Comparison of ENCODE assay signal across 19 cellular contexts in the genomic region with DNA sequence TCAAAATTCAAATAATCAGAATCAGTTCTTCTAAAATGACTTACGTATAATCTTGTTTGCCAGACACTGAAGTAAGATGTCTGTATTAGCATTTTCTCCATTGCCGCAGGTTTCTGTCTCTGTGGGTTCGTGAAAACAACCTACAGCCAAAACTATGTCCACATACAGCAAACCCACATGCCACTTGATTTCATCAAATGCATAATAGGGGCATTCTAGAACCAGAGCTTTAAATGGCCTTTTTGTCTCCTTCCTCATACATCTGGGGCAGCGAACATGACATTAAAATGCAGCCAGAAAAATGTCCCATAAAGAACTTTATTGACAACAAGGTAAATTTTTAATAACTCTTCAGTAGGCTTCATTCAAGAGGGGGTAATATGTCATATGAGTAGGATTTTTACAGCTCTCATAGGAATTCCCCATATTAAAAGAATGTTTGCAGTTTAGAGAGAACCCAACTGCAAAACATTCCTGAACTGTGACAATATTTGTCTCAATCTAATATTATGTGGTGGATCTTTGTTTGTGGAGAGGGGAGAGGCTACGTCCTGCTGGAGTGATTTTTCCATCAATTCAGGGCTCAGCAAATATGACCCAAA.
DNase-seq lines count a peak whose midpoint lies in the region; ATAC-seq, FAIRE-seq and TF ChIP-seq lines count a peak whose summit lies in the region.
"Had no signal": no experiment of that assay in that cellular context is flagged by ENCODE, and none has a peak within 500 bp of the region (broad histone marks: within the 10 kb centered on the region; RNA-seq: fewer than 3 reads in every experiment).

No MANE protein-coding gene starts in this region.

- no peak overlapping the region for H2BK5ac ChIP-seq in H1 (ENCODE audit: low read depth, low read length)

- H3K23ac ChIP-seq in H1 (ENCODE audit: insufficient read length), result no peak overlapping the region

- no peak overlapping the region for H3K4ac ChIP-seq in H1 (replicated peaks; ENCODE audit: insufficient read length, low read depth, low read length)

- TF ChIP-seq CTCF in left ventricle myocardium inferior (IDR thresholded peaks at IDR 0.05; ENCODE audit: borderline replicate concordance) (no peak), H1 (IDR thresholded peaks at IDR 0.05; ENCODE audit: control extremely low read depth in 1 of 3, insufficient read depth in 1 of 3, low read depth in 1 of 3, low read length in 3 of 3) (no peak), neural crest cell (conservative IDR thresholded peaks at IDR 0.05) (no peak)

- no peak for TF ChIP-seq EP300 in H1 (IDR thresholded peaks at IDR 0.05; ENCODE audit: borderline replicate concordance in 1 of 2, low read depth in 2 of 2, low read length in 2 of 2)

- H4K8ac ChIP-seq in H1 (ENCODE audit: extremely low read depth, insufficient read depth, low read length), result no peak overlapping the region

- H3K4me1 Mint-ChIP-seq in neural crest cell, result peaks cover 52% of the 10 kb centered on the region
- H3K4me1 Mint-ChIP-seq in T-helper 2 cell treated with Interferon-gamma antibody and Interleukin-4, amounts not matched to agents 5 μg/mL and 100 μg/mL, for 36 hours (ENCODE audit: low read depth), result no peaks in the 10 kb centered on the region

- no peak for TF ChIP-seq RAD21 in H1 (IDR thresholded peaks at IDR 0.05 in 1 of 2, conservative IDR thresholded peaks at IDR 0.05 in 1 of 2; ENCODE audit: low read depth in 2 of 2, low read length in 2 of 2)

- no peak overlapping the region for H3K9ac ChIP-seq in H1 (replicated peaks in 1 of 4; ENCODE audit: extremely low read depth in 1 of 4, low read depth in 3 of 4, low read length in 3 of 4)
- H3K9ac ChIP-seq: KMS-11 had no signal

- ATAC-seq in right cardiac atrium, result no peak
- ATAC-seq: activated CD8-positive, alpha-beta T cell treated with anti-CD3 and anti-CD28 coated beads for 36 hours; stimulated activated naive CD8-positive, alpha-beta T cell treated with anti-CD3 and anti-CD28 coated beads, Interleukin-15, Interleukin-2, amounts not matched to agents 100 U/mL and 50 U/mL, for 24 hours had no signal

- DNase-seq in left ventricle myocardium inferior (no peak), right cardiac atrium (no peak), H1 (ENCODE audit: low read depth in 1 of 2, low spot score in 2 of 2) (no peak), neural crest cell (ENCODE audit: low read depth, low spot score) (no peak), NCI-H774 (lab: John Stamatoyannopoulos, UW) (no peak), SW 1271 (lab: John Stamatoyannopoulos, UW) (no peak), RKO (ENCODE audit: low spot score) (no peak)
- no peak for DNase-seq in T-helper 2 cell treated with Interferon-gamma antibody and Interleukin-4, amounts not matched to agents 5 μg/mL and 100 μg/mL, for 36 hours (ENCODE audit: low spot score)
- DNase-seq: activated CD8-positive, alpha-beta T cell treated with anti-CD3 and anti-CD28 coated beads for 36 hours; activated gamma-delta T cell; NCI-H1694 treated with DMSO at 0.1 percent for 48 hours; NCI-H524 treated with DMSO at 0.1 percent for 48 hours; stimulated activated naive CD8-positive, alpha-beta T cell treated with anti-CD3 and anti-CD28 coated beads, Interleukin-15, Interleukin-2, amounts not matched to agents 100 U/mL and 50 U/mL, for 24 hours had no signal

- H2BK120ac ChIP-seq in H1 (replicated peaks; ENCODE audit: low read depth, low read length), result no peak overlapping the region

- POLR2A ChIA-PET in H1 (lab: Charles Lee; ENCODE audit: partially characterized antibody), result no interaction called here

- H3K27ac ChIP-seq in left ventricle myocardium inferior (replicated peaks) (peak overlapping the region; percentile 37), right cardiac atrium (ENCODE audit: low read length) (no peak overlapping the region), H1 (ENCODE audit: low read depth, low read length) (no peak overlapping the region)
- H3K27ac ChIP-seq: KMS-11 had no signal

- WGBS in right cardiac atrium, result 87% methylated on average over 5 of the region's 5 CpGs
- WGBS in H1 (ENCODE audit: extremely low coverage in 1 of 2, insufficient coverage in 1 of 2, insufficient read length in 1 of 2, insufficient replicate concordance in 2 of 2, low coverage in 1 of 2, low lambda C conversion rate in 2 of 2, missing lambda C conversion rate in 1 of 2), 2 experiments, result 92% methylated on average over 5 of the region's 5 CpGs; no CpG with 5 or more reads in 1 of the 2 experiments

- no peak overlapping the region for H4K5ac ChIP-seq in H1 (ENCODE audit: insufficient read length, low read depth, low read length)

- intact Hi-C loops in left ventricle myocardium inferior (cut with micrococcal nuclease), result no loop called here
- intact Hi-C loops in right cardiac atrium (cut with DNase I), result no loop called here

- H3K4me3 ChIP-seq in left ventricle myocardium inferior, result no peak overlapping the region
- no peak overlapping the region for H3K4me3 ChIP-seq in right cardiac atrium (ENCODE audit: low read length)
- no peak overlapping the region for H3K4me3 ChIP-seq in H1 (ENCODE audit: extremely low read depth in 1 of 4, insufficient read depth in 2 of 4, low read depth in 3 of 4, low read length in 4 of 4)
- H3K4me3 ChIP-seq: skin epidermis had no signal

- H3K56ac ChIP-seq in H1 (replicated peaks; ENCODE audit: insufficient read length, low read depth, low read length), result no peak overlapping the region

- H3K79me1 ChIP-seq in H1 (ENCODE audit: low read depth, low read length), result no peaks in the 10 kb centered on the region

- FAIRE-seq in H1 (lab: Jason Lieb, UNC), result no peak
- FAIRE-seq: A204.1, D721Med, GM18507, keratinocyte had no signal

- H3K4me1 ChIP-seq in left ventricle myocardium inferior (peaks cover 42% of the 10 kb centered on the region), right cardiac atrium (ENCODE audit: control insufficient read depth, insufficient read depth, low read length) (peaks cover 9% of the 10 kb centered on the region), H1 (replicated peaks in 1 of 4; ENCODE audit: control insufficient read depth in 3 of 4, insufficient read depth in 4 of 4, low read length in 3 of 4) (no peaks in the 10 kb centered on the region; a peak in 1 of 7 replicates)

- peak overlapping the region; percentile 65 for H3K4me3 Mint-ChIP-seq in neural crest cell
- H3K4me3 Mint-ChIP-seq in T-helper 2 cell treated with Interferon-gamma antibody and Interleukin-4, amounts not matched to agents 5 μg/mL and 100 μg/mL, for 36 hours, result no peak overlapping the region
- H3K4me3 Mint-ChIP-seq: activated CD8-positive, alpha-beta T cell treated with anti-CD3 and anti-CD28 coated beads for 36 hours had no signal

- no peak overlapping the region for H2BK15ac ChIP-seq in H1 (ENCODE audit: low read length)

- no peak overlapping the region for H3K14ac ChIP-seq in H1 (ENCODE audit: insufficient read length)

- H3K9me3 ChIP-seq in left ventricle myocardium inferior (replicated peaks), result no peaks in the 10 kb centered on the region
- no peaks in the 10 kb centered on the region for H3K9me3 ChIP-seq in right cardiac atrium (ENCODE audit: control insufficient read depth, low read length)
- peaks cover 0 to 6% of the 10 kb centered on the region in 2 experiments; a peak in 1 of 4 replicates for H3K9me3 ChIP-seq in H1 (ENCODE audit: insufficient read depth in 2 of 2, low read depth in 1 of 2, low read length in 1 of 2)

- no peak overlapping the region for H2BK12ac ChIP-seq in H1 (ENCODE audit: low read depth, low read length)

- H3K9me3 Mint-ChIP-seq in neural crest cell, result peaks cover 3% of the 10 kb centered on the region
- H3K9me3 Mint-ChIP-seq in T-helper 2 cell treated with Interferon-gamma antibody and Interleukin-4, amounts not matched to agents 5 μg/mL and 100 μg/mL, for 36 hours, result no peaks in the 10 kb centered on the region
- H3K9me3 Mint-ChIP-seq: activated CD8-positive, alpha-beta T cell treated with anti-CD3 and anti-CD28 coated beads for 36 hours had no signal

- H2AFZ ChIP-seq in H1 (ENCODE audit: low read length), result 0 out of 2 replicates have a peak overlapping the region, but pooled peaks have one; percentile 17

- H3K27me3 ChIP-seq in left ventricle myocardium inferior (ENCODE audit: low read depth) (no peaks in the 10 kb centered on the region), right cardiac atrium (ENCODE audit: control insufficient read depth, insufficient read depth) (no peaks in the 10 kb centered on the region), H1 (replicated peaks in 1 of 4; ENCODE audit: control insufficient read depth in 3 of 4, extremely low read depth in 1 of 4, insufficient read depth in 3 of 4, low read length in 3 of 4) (no peaks in the 10 kb centered on the region)

- H3K27ac Mint-ChIP-seq in neural crest cell (ENCODE audit: unreplicated experiment), result peak overlapping the region; percentile 89
- no peak overlapping the region for H3K27ac Mint-ChIP-seq in T-helper 2 cell treated with Interferon-gamma antibody and Interleukin-4, amounts not matched to agents 5 μg/mL and 100 μg/mL, for 36 hours
- H3K27ac Mint-ChIP-seq: activated CD8-positive, alpha-beta T cell treated with anti-CD3 and anti-CD28 coated beads for 36 hours had no signal

- no peak overlapping the region for H4K91ac ChIP-seq in H1 (replicated peaks; ENCODE audit: insufficient read length, low read length)

- H3K79me2 ChIP-seq in H1 (ENCODE audit: control insufficient read depth in 1 of 2, insufficient read depth in 2 of 2, low read length in 2 of 2), result no peaks in the 10 kb centered on the region

- no peaks in the 10 kb centered on the region for H3K36me3 ChIP-seq in left ventricle myocardium inferior
- H3K36me3 ChIP-seq in H1 (ENCODE audit: control insufficient read depth in 2 of 4, insufficient read depth in 4 of 4, low read length in 3 of 4), result no peaks in the 10 kb centered on the region

- TF ChIP-seq POLR2A in H1 (IDR thresholded peaks at IDR 0.05; ENCODE audit: control extremely low read depth in 1 of 2, low read depth in 2 of 2, low read length in 2 of 2), result no peak

- H3K27me3 Mint-ChIP-seq in neural crest cell (ENCODE audit: low read depth), result no peaks in the 10 kb centered on the region
- H3K27me3 Mint-ChIP-seq in T-helper 2 cell treated with Interferon-gamma antibody and Interleukin-4, amounts not matched to agents 5 μg/mL and 100 μg/mL, for 36 hours (ENCODE audit: low read depth), result peaks cover 8% of the 10 kb centered on the region

- no peaks in the 10 kb centered on the region for H3K23me2 ChIP-seq in H1 (ENCODE audit: low read depth, low read length)

- no peaks in the 10 kb centered on the region for H4K20me1 ChIP-seq in H1 (replicated peaks in 1 of 2; ENCODE audit: control insufficient read depth in 1 of 2, insufficient read depth in 2 of 2, low read length in 2 of 2)

- no peaks in the 10 kb centered on the region for H3K36me3 Mint-ChIP-seq in neural crest cell (ENCODE audit: low read depth)
- no peaks in the 10 kb centered on the region for H3K36me3 Mint-ChIP-seq in T-helper 2 cell treated with Interferon-gamma antibody and Interleukin-4, amounts not matched to agents 5 μg/mL and 100 μg/mL, for 36 hours (ENCODE audit: low read depth)

- H3K18ac ChIP-seq in H1 (ENCODE audit: extremely low read depth, low read length), result no peak overlapping the region

- CTCF ChIA-PET in H1 (lab: Charles Lee; ENCODE audit: partially characterized antibody), result interaction anchor here (0.7 kb wide), 1 partner anchor 634 kb away, joined by 5 read pairs; no protein-coding TSS in a partner anchor

- H2AK5ac ChIP-seq in H1 (ENCODE audit: low read depth, low read length), result no peak overlapping the region

- no peak overlapping the region for H2BK20ac ChIP-seq in H1 (ENCODE audit: low read length)

- H3K4me2 ChIP-seq in H1 (ENCODE audit: insufficient read depth in 1 of 2, low read depth in 2 of 2, low read length in 2 of 2), result no peak overlapping the region
- H3K4me2 ChIP-seq: KMS-11 had no signal
